24 cellular contexts compared by ENCODE assay signal in genomic region chr6:157795826-157796225, GRCh38.
"Had no signal": no experiment of that assay in that cellular context is flagged by ENCODE, and none has a peak within 500 bp of the region (broad histone marks: within the 10 kb centered on the region; RNA-seq: fewer than 3 reads in every experiment).

No MANE protein-coding gene starts in this region.

- H3K4me3 Mint-ChIP-seq: activated CD8-positive, alpha-beta memory T cell treated with anti-CD3 and anti-CD28 coated beads, Interleukin-2, amount 10 ng/mL, durations not matched to agents 7 days and 5 days; activated CD8-positive, alpha-beta T cell treated with anti-CD3 and anti-CD28 coated beads, Interleukin-2, amount 10 ng/mL, durations not matched to agents 7 days and 5 days; activated naive CD4-positive, alpha-beta T cell treated with anti-CD3 and anti-CD28 coated beads for 36 hours; activated naive CD8-positive, alpha-beta T cell; activated T-cell treated with anti-CD3 and anti-CD28 coated beads, Interleukin-2, amount 50 U/mL, for 24 hours; brain; central memory CD8-positive, alpha-beta T cell; T-cell had no signal

- H3K36me3 Mint-ChIP-seq: brain, T-cell had no signal

- ATAC-seq: activated CD4-positive, CD25-positive, alpha-beta regulatory T cell treated with anti-CD3 and anti-CD28 coated beads, Interleukin-2, amount 50 U/mL, for 24 hours; activated CD8-positive, alpha-beta memory T cell treated with anti-CD3 and anti-CD28 coated beads, Interleukin-2, amount 10 ng/mL, durations not matched to agents 7 days and 5 days; activated CD8-positive, alpha-beta T cell treated with anti-CD3 and anti-CD28 coated beads, Interleukin-2, amount 10 ng/mL, durations not matched to agents 7 days and 5 days; T-cell had no signal

- H3K4me1 ChIP-seq: Peyer's patch had no signal

- H3K27me3 Mint-ChIP-seq: activated naive CD8-positive, alpha-beta T cell; activated T-cell treated with anti-CD3 and anti-CD28 coated beads, Interleukin-2, amount 50 U/mL, for 24 hours had no signal

- H3K4me1 Mint-ChIP-seq: brain; central memory CD8-positive, alpha-beta T cell had no signal

- H3K27me3 ChIP-seq: Peyer's patch had no signal

- H3K27ac Mint-ChIP-seq: activated CD8-positive, alpha-beta memory T cell treated with anti-CD3 and anti-CD28 coated beads, Interleukin-2, amount 10 ng/mL, durations not matched to agents 7 days and 5 days; activated CD8-positive, alpha-beta T cell treated with anti-CD3 and anti-CD28 coated beads, Interleukin-2, amount 10 ng/mL, durations not matched to agents 7 days and 5 days; activated naive CD4-positive, alpha-beta T cell treated with anti-CD3 and anti-CD28 coated beads for 36 hours; activated naive CD8-positive, alpha-beta T cell; activated T-cell treated with anti-CD3 and anti-CD28 coated beads, Interleukin-2, amount 50 U/mL, for 24 hours; brain; T-cell had no signal

- H3K4me3 ChIP-seq: Peyer's patch had no signal

- H3K27ac ChIP-seq: KMS-11, Peyer's patch, RWPE1 had no signal

- H3K36me3 ChIP-seq: Peyer's patch had no signal

- H3K9me3 Mint-ChIP-seq: central memory CD8-positive, alpha-beta T cell; T-cell had no signal

- DNase-seq: activated CD4-positive, alpha-beta T cell treated with anti-CD3 and anti-CD28 coated beads for 4 hours; activated CD8-positive, alpha-beta memory T cell treated with anti-CD3 and anti-CD28 coated beads, Interleukin-2, amount 10 ng/mL, durations not matched to agents 7 days and 5 days; activated CD8-positive, alpha-beta T cell treated with anti-CD3 and anti-CD28 coated beads, Interleukin-2, amount 10 ng/mL, durations not matched to agents 7 days and 5 days; activated gamma-delta T cell; activated naive CD4-positive, alpha-beta T cell treated with anti-CD3 and anti-CD28 coated beads for 36 hours; activated T-cell treated with anti-CD3 and anti-CD28 coated beads, Interleukin-2, amount 50 U/mL, for 24 hours; amygdala; NCI-H1105 treated with DMSO at 0.1 percent for 48 hours; NCI-H1436 treated with DMSO at 0.1 percent for 48 hours; NCI-H187; NCI-H2081; NCI-H510A treated with DMSO at 0.1 percent for 48 hours; NCI-H69; NK-92 treated with Interleukin-12 subunit alpha and Interleukin-12 subunit beta, amount 100 ng/mL, for 24 hours; OCI-M1; Peyer's patch; SHP77 treated with DMSO at 0.1 percent for 48 hours; T-cell had no signal

- H3K9me3 ChIP-seq: Peyer's patch had no signal
